8 cellular contexts compared by ENCODE assay signal in the genomic region with DNA sequence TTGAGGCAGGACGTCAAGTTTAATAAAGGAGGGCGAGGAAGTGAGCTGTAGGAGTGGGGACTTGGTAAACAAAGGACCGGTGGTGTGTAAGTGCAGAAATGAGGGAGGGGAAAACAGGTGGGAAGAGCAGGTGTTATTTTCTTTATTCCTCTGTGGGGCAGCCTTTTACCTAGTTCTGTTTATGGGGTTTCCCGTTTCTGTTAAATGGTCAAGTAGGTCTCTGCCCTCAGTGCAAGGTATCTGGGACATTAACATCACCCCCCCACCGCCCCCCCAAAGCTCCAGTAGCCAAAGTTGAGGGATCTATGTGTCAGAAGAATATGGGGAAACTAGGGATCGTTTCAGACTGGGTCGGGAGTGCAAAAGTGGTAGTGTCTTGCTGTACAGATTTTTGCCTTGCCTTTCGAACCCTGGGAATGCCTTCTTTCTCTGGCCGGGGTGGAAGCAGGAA. TPM values are rescaled to one million over a fixed set of nuclear protein-coding genes. Genes with fewer than 3 reads are reported as not detected.
DNase-seq lines count a peak whose midpoint lies in the region; ATAC-seq and TF ChIP-seq lines count a peak whose summit lies in the region.

No MANE protein-coding gene starts in this region.

- ATAC-seq in GM19395 (IDR thresholded peaks at IDR 0.05; ENCODE audit: unreplicated experiment) (no peak), HG03457 (IDR thresholded peaks at IDR 0.05; ENCODE audit: unreplicated experiment) (no peak)

- peaks cover 35% of the 10 kb centered on the region for H3K27me3 ChIP-seq in ectodermal cell (ENCODE audit: control insufficient read depth, insufficient read depth, low read length, poor library complexity, severe bottlenecking)
- H3K27me3 ChIP-seq in osteoblast (ENCODE audit: insufficient read depth, low read length): no peaks in the 10 kb centered on the region

- H4K20me1 ChIP-seq in osteoblast (ENCODE audit: insufficient read depth, low read length): peaks cover 26% of the 10 kb centered on the region

- peak; percentile 74 for DNase-seq in NCI-H2107 treated with DMSO at 0.1 percent for 48 hours (lab: John Stamatoyannopoulos, UW; ENCODE audit: unreplicated experiment)
- no peak for DNase-seq in NCI-H2107 (lab: John Stamatoyannopoulos, UW)
- peak; percentile 38 for DNase-seq in NCI-H345 (lab: John Stamatoyannopoulos, UW)
- DNase-seq in osteoblast (ENCODE audit: insufficient read length, low spot score, missing footprints): no peak
- DNase-seq in DMS 273 treated with DMSO at 0.1 percent for 48 hours (lab: John Stamatoyannopoulos, UW): no peak

- 2 to 5% methylated on average over 8 of the region's 9 CpGs for WGBS in ectodermal cell, 2 experiments

- H3K27ac ChIP-seq in ectodermal cell (ENCODE audit: insufficient read depth, low read depth, low read length, poor library complexity, severe bottlenecking) (peak overlapping the region; percentile 76), osteoblast (ENCODE audit: low read depth, low read length) (peak overlapping the region; percentile 74)

- H3K9me3 ChIP-seq in ectodermal cell (ENCODE audit: control insufficient read depth, low read length) (no peaks in the 10 kb centered on the region), osteoblast (ENCODE audit: low read depth, low read length) (no peaks in the 10 kb centered on the region)

- H3K4me1 ChIP-seq in ectodermal cell (ENCODE audit: control insufficient read depth, insufficient read depth, low read length) (no peaks in the 10 kb centered on the region), osteoblast (ENCODE audit: insufficient read depth, low read length) (peaks cover 27% of the 10 kb centered on the region)

- peak overlapping the region; percentile 97 for H3K4me2 ChIP-seq in osteoblast (ENCODE audit: insufficient read depth, low read length)

- peaks cover 56% of the 10 kb centered on the region for H3K79me2 ChIP-seq in osteoblast (ENCODE audit: insufficient read depth, low read length)

- H2AFZ ChIP-seq in osteoblast (ENCODE audit: low read length): peak overlapping the region; percentile 90

- H3K36me3 ChIP-seq in ectodermal cell (ENCODE audit: control insufficient read depth, insufficient read depth, low read length) (no peaks in the 10 kb centered on the region), osteoblast (ENCODE audit: insufficient read depth, low read length) (no peaks in the 10 kb centered on the region)

- no peak for TF ChIP-seq CTCF in osteoblast (IDR thresholded peaks at IDR 0.05; ENCODE audit: extremely low read depth, low read depth, low read length)

- H3K4me3 ChIP-seq in ectodermal cell (ENCODE audit: insufficient read depth, low read depth, low read length) (peak overlapping the region; percentile 56), osteoblast (ENCODE audit: insufficient read depth, low read length) (peak overlapping the region; percentile 77)

RNA-seq across cellular contexts. Expression of gene MGA, which starts 0.9 kb away (rescaled TPM):
- 20.0 TPM for polyA plus RNA-seq in ectodermal cell (2013, experiment 1 of 4)
- polyA plus RNA-seq in ectodermal cell (2013, experiment 2 of 4): 27.4 TPM
- polyA plus RNA-seq in ectodermal cell (2013, experiment 3 of 4): 21.4 TPM
- polyA plus RNA-seq in ectodermal cell (2013, experiment 4 of 4): 24.0 TPM
- 40.2 and 41.0 TPM in 2 replicates for total RNA-seq in osteoblast

Comparison
In these comparisons a context has a peak if more than half of its experiments do, and no peak if none do; other contexts are left out.
1. DNase-seq: peak in NCI-H2107 treated with DMSO at 0.1 percent for 48 hours (single experiment) and NCI-H345 (single experiment); none in NCI-H2107 (single experiment), osteoblast (single experiment) and DMS 273 treated with DMSO at 0.1 percent for 48 hours (single experiment).